ENCODE assay signal across 8 cellular contexts in genomic region chr12:15522574-15523187, GRCh38.
A peak's percentile ranks its signal among the peaks of the same experiment; 100 is the strongest.
DNase-seq lines count a peak whose midpoint lies in the region; ATAC-seq and TF ChIP-seq lines count a peak whose summit lies in the region.

No MANE protein-coding gene starts in this region.

- no peak for TF ChIP-seq EP300 in ovary (IDR thresholded peaks at IDR 0.05)

- TF ChIP-seq CTCF in LNCAP (IDR thresholded peaks at IDR 0.05) (peak; percentile 75), Panc1 (IDR thresholded peaks at IDR 0.05) (peak; percentile 50; the same call in 1 of the 2 replicates), esophagus squamous epithelium (IDR thresholded peaks at IDR 0.05) (peak; percentile 16 to 72 (median 44)), retinal pigment epithelial cell (conservative IDR thresholded peaks at IDR 0.05; ENCODE audit: low read depth, low read length) (peak; percentile 58), ovary (IDR thresholded peaks at IDR 0.05) (no peak)

- POLR2A ChIA-PET in Panc1 (lab: Charles Lee): no interaction called here

- ATAC-seq in Panc1: no peak

- H3K4me1 ChIP-seq in Panc1 (ENCODE audit: control insufficient read depth, insufficient read depth, low read length) (no peaks in the 10 kb centered on the region), esophagus squamous epithelium (no peaks in the 10 kb centered on the region), ovary (ENCODE audit: insufficient read depth) (no peaks in the 10 kb centered on the region)

- in situ Hi-C loops in Panc1 (cut with HindIII; ENCODE audit: low pct_unique_long_range_greater_than_20kb, low sequenced_read_pairs): no loop called here

- H3K36me3 ChIP-seq in Panc1 (ENCODE audit: control insufficient read depth, insufficient read depth, low read length) (no peaks in the 10 kb centered on the region), esophagus squamous epithelium (no peaks in the 10 kb centered on the region), ovary (no peaks in the 10 kb centered on the region)

- no peak overlapping the region for H3K4me3 ChIP-seq in Panc1 (ENCODE audit: low read depth in 2 of 2, low read length in 2 of 2)
- no peak overlapping the region for H3K4me3 ChIP-seq in esophagus squamous epithelium
- H3K4me3 ChIP-seq in retinal pigment epithelial cell (ENCODE audit: low read length): no peak overlapping the region
- H3K4me3 ChIP-seq in ovary: no peak overlapping the region

- 19 to 30% methylated on average over 3 of the region's 3 CpGs for WGBS in esophagus squamous epithelium, 2 donors
- WGBS in ovary, 3 donors: 41 to 47% (median 41%) methylated on average over 3 of the region's 3 CpGs

- H3K27ac ChIP-seq in Panc1 (ENCODE audit: low read length) (no peak overlapping the region), esophagus squamous epithelium (no peak overlapping the region), ovary (no peak overlapping the region)

- intact Hi-C loops in Panc1 (cut with micrococcal nuclease; ENCODE audit: unreplicated experiment) (loop anchor here (2.0 kb wide), 1 partner anchor 248 kb away; no protein-coding TSS in a partner anchor), esophagus squamous epithelium (cut with DNase I) (loop anchor here (5.0 kb wide), 1 partner anchor 245 kb away; no protein-coding TSS in a partner anchor), ovary (cut with DNase I) (loop anchor here in 1 of 4 donors (10.0 kb wide), 1 partner anchor 248 kb away; no protein-coding TSS in a partner anchor)

- no peaks in the 10 kb centered on the region for H3K27me3 ChIP-seq in Panc1 (ENCODE audit: control insufficient read depth, insufficient read depth, low read length)
- H3K27me3 ChIP-seq in esophagus squamous epithelium: peaks cover 0 to 14% (median 0%) of the 10 kb centered on the region in 4 donors
- H3K27me3 ChIP-seq in ovary: no peaks in the 10 kb centered on the region

- H3K9me3 ChIP-seq in Panc1 (ENCODE audit: control insufficient read depth, insufficient read depth, low read depth, low read length) (no peaks in the 10 kb centered on the region), esophagus squamous epithelium (no peaks in the 10 kb centered on the region), ovary (no peaks in the 10 kb centered on the region)

- CTCF ChIA-PET in Panc1 (lab: Charles Lee): interaction anchor here (0.8 kb wide), 1 partner anchor 254 kb away, joined by 3 read pairs; no protein-coding TSS in a partner anchor

- no TSS peak for BruUV-seq in Panc1 (replicated peaks; lab: Mats Ljungman, UMichigan)

- no peak for TF ChIP-seq POLR2A in esophagus squamous epithelium (IDR thresholded peaks at IDR 0.05)
- no peak for TF ChIP-seq POLR2A in ovary (IDR thresholded peaks at IDR 0.05)

- DNase-seq in EL (peak; percentile 46), Panc1 (ENCODE audit: low read depth, low spot score) (no peak), esophagus squamous epithelium (lab: John Stamatoyannopoulos, UW) (no peak), retinal pigment epithelial cell (ENCODE audit: low read depth) (no peak), ovary (no peak)
- DNase-seq in activated CD4-positive, alpha-beta T cell treated with anti-CD3 and anti-CD28 coated beads for 1 hour: no peak
- no peak for DNase-seq in stimulated activated CD4-positive, alpha-beta T cell treated with anti-CD3 and anti-CD28 coated beads, Interleukin-12 subunit alpha, Interleukin-12 subunit beta, amount 100 ng/mL, for 4 hours

Comparison
In these comparisons a context has a peak if more than half of its experiments do, and no peak if none do; other contexts are left out.
1. CTCF ChIP-seq: peak in LNCAP (single experiment), Panc1 (single experiment), esophagus squamous epithelium (6 of 6) and retinal pigment epithelial cell (single experiment); none in ovary (0 of 3).